Comparison of ENCODE assay signal across 17 cellular contexts in the genomic region with DNA sequence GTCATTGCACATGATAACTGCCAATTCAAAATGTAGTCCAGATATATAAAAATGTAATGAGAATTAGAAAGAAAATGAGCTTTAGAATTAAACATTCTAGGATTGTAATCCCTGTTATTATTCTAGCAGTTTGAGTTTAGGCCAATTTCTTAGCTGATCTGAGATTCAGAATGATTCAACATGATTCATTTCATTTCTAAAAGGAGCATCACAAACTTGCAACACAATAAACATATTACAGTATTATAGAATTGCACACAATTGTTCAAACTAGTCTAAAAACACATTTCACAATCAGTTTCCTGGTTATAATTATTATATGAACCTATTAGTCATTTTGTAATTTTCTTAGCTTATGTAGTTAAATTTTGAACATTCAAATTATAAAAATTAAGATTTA. TPM values are rescaled to one million over a fixed set of nuclear protein-coding genes. Genes with fewer than 3 reads are reported as not detected.
"Had no signal": no experiment of that assay in that cellular context is flagged by ENCODE, and none has a peak within 500 bp of the region (broad histone marks: within the 10 kb centered on the region; RNA-seq: fewer than 3 reads in every experiment).

No MANE protein-coding gene starts in this region.

- ATAC-seq: activated CD8-positive, alpha-beta T cell treated with anti-CD3 and anti-CD28 coated beads for 36 hours; activated naive CD8-positive, alpha-beta T cell treated with anti-CD3 and anti-CD28 coated beads, Interleukin-2, amount 50 U/mL, for 24 hours; gastrocnemius medialis; heart right ventricle; left ventricle myocardium superior had no signal

- H3K4me3 ChIP-seq: coronary artery, gastrocnemius medialis, heart right ventricle, neural progenitor cell had no signal

- DNase-seq: activated CD8-positive, alpha-beta memory T cell treated with anti-CD3 and anti-CD28 coated beads, Interleukin-2, amount 50 U/mL, for 4 hours; activated CD8-positive, alpha-beta T cell treated with anti-CD3 and anti-CD28 coated beads for 36 hours; activated naive CD8-positive, alpha-beta T cell treated with anti-CD3 and anti-CD28 coated beads, Interleukin-2, amount 50 U/mL, for 24 hours; central memory CD4-positive, alpha-beta T cell; effector memory CD4-positive, alpha-beta T cell; gastrocnemius medialis; heart right ventricle; islet precursor cell; left ventricle myocardium superior; retina; SK-N-SH; small intestine; substantia nigra; T-helper 1 cell had no signal

- FAIRE-seq: small intestine had no signal

- H3K36me3 ChIP-seq: gastrocnemius medialis, heart right ventricle, neural progenitor cell had no signal

- H3K27me3 ChIP-seq: gastrocnemius medialis, heart right ventricle, neural progenitor cell had no signal

RNA-seq across cellular contexts. Expression of gene TSHB, which starts 43.3 kb away (rescaled TPM):
- total RNA-seq: activated CD8-positive, alpha-beta T cell treated with anti-CD3 and anti-CD28 coated beads for 36 hours; epithelial cell of proximal tubule; gastrocnemius medialis; heart right ventricle; left ventricle myocardium superior had no signal
